In the genomic region with DNA sequence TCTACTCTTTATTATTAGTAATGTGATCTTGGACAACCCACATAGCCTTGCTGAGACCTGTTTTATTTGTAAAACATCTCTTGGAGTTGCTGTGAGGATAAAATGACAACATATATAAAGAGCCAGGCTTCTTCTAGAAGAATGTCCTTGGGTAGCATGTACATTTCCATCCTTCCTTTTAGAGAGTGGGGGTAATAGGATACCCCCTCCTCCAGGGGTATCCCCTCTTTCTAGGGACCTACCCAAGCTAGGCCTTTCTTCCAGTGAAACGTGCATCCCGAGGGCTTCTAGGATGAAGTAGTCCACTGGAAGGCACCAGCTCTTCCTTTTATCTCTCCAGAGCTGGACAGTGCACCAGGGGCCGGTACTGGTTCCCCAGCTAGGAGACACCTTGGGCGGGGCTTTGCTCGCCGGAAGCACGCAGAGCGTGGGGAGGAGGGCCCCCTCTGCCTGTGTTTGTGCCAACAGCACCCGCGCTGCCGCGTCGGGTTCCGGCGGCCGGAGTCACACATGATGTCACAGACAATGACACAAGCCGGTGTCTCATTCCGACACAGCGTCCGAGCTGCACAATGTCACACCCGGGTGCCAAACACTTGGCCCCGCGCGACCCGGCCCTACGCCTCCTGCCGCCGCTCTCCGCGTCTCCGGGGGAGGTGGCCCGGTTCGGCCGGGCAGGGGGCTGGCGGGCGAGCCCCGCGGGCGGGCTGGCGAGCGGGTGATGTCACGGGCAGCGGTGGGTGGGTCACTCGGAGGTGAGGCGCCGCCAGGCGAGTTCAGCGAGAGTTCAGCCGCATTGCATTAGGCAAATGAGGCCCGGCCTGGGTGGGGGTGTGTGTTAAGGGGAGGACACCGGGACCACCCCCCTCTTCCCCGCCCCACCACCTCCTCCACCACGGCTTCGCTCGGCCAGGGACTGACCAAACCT, we compare ENCODE assay signal across 7 cellular contexts. TPM values are rescaled to one million over a fixed set of nuclear protein-coding genes. Genes with fewer than 3 reads are reported as not detected.
DNase-seq lines count a peak whose midpoint lies in the region; ATAC-seq lines count a peak whose summit lies in the region.

No MANE protein-coding gene starts in this region.

- peak; percentile 46 for DNase-seq in NCI-H748 treated with DMSO at 0.1 percent for 48 hours (lab: John Stamatoyannopoulos, UW)
- DNase-seq in activated T-cell treated with anti-CD3 and anti-CD28 coated beads for 1 hour (ENCODE audit: low read depth), result peak; percentile 79
- DNase-seq in epidermal melanocyte (ENCODE audit: insufficient read length, low spot score), result peak; percentile 57
- DNase-seq in mucosa of gallbladder (ENCODE audit: low spot score), result peak; percentile 91
- DNase-seq in stimulated activated CD8-positive, alpha-beta memory T cell treated with anti-CD3 and anti-CD28 coated beads, Interleukin-4, amount 100 ng/mL, for 4 hours (ENCODE audit: low read depth in 2 of 2, low spot score in 1 of 2), result peak; percentile 56 to 76

- ATAC-seq in GM18517 (IDR thresholded peaks at IDR 0.05; ENCODE audit: unreplicated experiment) (peak; percentile 80), HG03039 (IDR thresholded peaks at IDR 0.05; ENCODE audit: unreplicated experiment) (peak; percentile 39)

RNA-seq across cellular contexts. Expression of a gene that starts 23.4 kb away (rescaled TPM):
- total RNA-seq in mucosa of gallbladder, result 1.9 TPM

RNA-seq across cellular contexts. Expression of a gene that starts 32.2 kb away (rescaled TPM):
- total RNA-seq in mucosa of gallbladder, result 39.4 TPM

RNA-seq across cellular contexts. Expression of a gene that starts 53.5 kb away (rescaled TPM):
- 6.8 TPM for total RNA-seq in mucosa of gallbladder

Comparison
In these comparisons a context has a peak if more than half of its experiments do, and no peak if none do; other contexts are left out.
1. Peak in every context shown above with its lines: DNase-seq and ATAC-seq.